In the genomic region with DNA sequence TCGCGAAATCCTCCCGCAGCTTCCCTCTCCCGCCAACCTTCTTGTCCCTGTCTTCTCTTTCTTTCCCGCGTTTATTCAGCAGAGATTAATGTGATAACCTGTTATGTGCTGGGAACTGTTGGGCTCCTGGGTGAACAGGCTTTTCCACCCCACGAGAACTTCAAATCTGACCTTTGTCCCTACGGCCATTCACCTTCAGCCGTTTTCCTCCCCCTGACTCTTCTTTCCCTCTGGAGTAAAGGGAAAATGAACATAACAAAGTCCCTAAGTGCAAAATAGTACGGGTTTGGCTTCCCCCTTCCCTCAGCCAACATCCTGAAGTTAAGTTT, we compare ENCODE assay signal across 8 cellular contexts. TPM values are rescaled to one million over a fixed set of nuclear protein-coding genes. Genes with fewer than 3 reads are reported as not detected.
DNase-seq lines count a peak whose midpoint lies in the region; TF ChIP-seq lines count a peak whose summit lies in the region.

No MANE protein-coding gene starts in this region.

- no peaks in the 10 kb centered on the region for H3K36me3 ChIP-seq in iPS DF 6.9 (ENCODE audit: control insufficient read depth, insufficient read depth, low read length)
- no peaks in the 10 kb centered on the region for H3K36me3 ChIP-seq in spleen

- no peak for TF ChIP-seq POLR2A in spleen (IDR thresholded peaks at IDR 0.05)

- H3K4me3 ChIP-seq in HFF-Myc (replicated peaks; ENCODE audit: low read depth, low read length): peak overlapping the region; percentile 47
- peak overlapping the region; percentile 54; the same call in 1 of the 2 replicates for H3K4me3 ChIP-seq in iPS DF 6.9 (ENCODE audit: low read length)
- peak overlapping the region; percentile 49 to 69 (median 60) for H3K4me3 ChIP-seq in spleen

- BruUV-seq in Calu3 (replicated peaks; lab: Mats Ljungman, UMichigan): TSS peak; percentile 61

- H3K4me1 ChIP-seq in iPS DF 6.9 (ENCODE audit: control insufficient read depth, insufficient read depth, low read length) (no peaks in the 10 kb centered on the region), spleen (peaks cover 0 to 29% (median 11%) of the 10 kb centered on the region in 6 donors)

- no CpG with 5 or more reads among the region's 10 CpGs for WGBS in iPS DF 6.9 (ENCODE audit: insufficient coverage, insufficient read length)
- WGBS in spleen, 5 donors: 1 to 7% (median 2%) methylated on average over 10 of the region's 10 CpGs

- H3K27ac Mint-ChIP-seq in Calu3 (ENCODE audit: unreplicated experiment): peak overlapping the region; percentile 99
- peak overlapping the region; percentile 81 for H3K27ac Mint-ChIP-seq in activated T-helper 2 cell treated with anti-CD3 and anti-CD28 coated beads, Interferon-gamma antibody, Interleukin-2, Interleukin-4, amounts not matched to agents 10 μg/mL and 5 μg/mL and 100 μg/mL, durations not matched to agents 14 hours and 24 hours and 36 hours

- H3K27me3 Mint-ChIP-seq in Calu3 (ENCODE audit: unreplicated experiment): peaks cover 8% of the 10 kb centered on the region
- peaks cover 7% of the 10 kb centered on the region for H3K27me3 Mint-ChIP-seq in activated T-helper 2 cell treated with anti-CD3 and anti-CD28 coated beads, Interferon-gamma antibody, Interleukin-2, Interleukin-4, amounts not matched to agents 10 μg/mL and 5 μg/mL and 100 μg/mL, durations not matched to agents 14 hours and 24 hours and 36 hours (ENCODE audit: low read depth)

- H3K4me1 Mint-ChIP-seq in Calu3 (ENCODE audit: low read depth, unreplicated experiment): peaks cover 15% of the 10 kb centered on the region
- H3K4me1 Mint-ChIP-seq in activated T-helper 2 cell treated with anti-CD3 and anti-CD28 coated beads, Interferon-gamma antibody, Interleukin-2, Interleukin-4, amounts not matched to agents 10 μg/mL and 5 μg/mL and 100 μg/mL, durations not matched to agents 14 hours and 24 hours and 36 hours (ENCODE audit: low read depth): peaks cover 10% of the 10 kb centered on the region

- peak overlapping the region; percentile 76 for H3K4me3 Mint-ChIP-seq in Calu3 (ENCODE audit: low read depth, unreplicated experiment)
- H3K4me3 Mint-ChIP-seq in activated T-helper 2 cell treated with anti-CD3 and anti-CD28 coated beads, Interferon-gamma antibody, Interleukin-2, Interleukin-4, amounts not matched to agents 10 μg/mL and 5 μg/mL and 100 μg/mL, durations not matched to agents 14 hours and 24 hours and 36 hours (ENCODE audit: low read depth): peak overlapping the region; percentile 81

- no peaks in the 10 kb centered on the region for H3K9me3 Mint-ChIP-seq in Calu3 (ENCODE audit: low read depth, unreplicated experiment)
- no peaks in the 10 kb centered on the region for H3K9me3 Mint-ChIP-seq in activated T-helper 2 cell treated with anti-CD3 and anti-CD28 coated beads, Interferon-gamma antibody, Interleukin-2, Interleukin-4, amounts not matched to agents 10 μg/mL and 5 μg/mL and 100 μg/mL, durations not matched to agents 14 hours and 24 hours and 36 hours

- H3K27me3 ChIP-seq in iPS DF 6.9 (ENCODE audit: control insufficient read depth, insufficient read depth, low read length) (no peaks in the 10 kb centered on the region), spleen (replicated peaks in 1 of 7) (no peaks in the 10 kb centered on the region)

- in situ Hi-C loops in ACHN (cut with HindIII; ENCODE audit: low pct_ligation_motif_present, low pct_unique_long_range_greater_than_20kb, low sequenced_read_pairs): no loop called here

- intact Hi-C loops in Calu3 (cut with micrococcal nuclease; ENCODE audit: unreplicated experiment): no loop called here
- intact Hi-C loops in activated T-helper 2 cell treated with anti-CD3 and anti-CD28 coated beads, Interferon-gamma antibody, Interleukin-2, Interleukin-4, amounts not matched to agents 10 μg/mL and 5 μg/mL and 100 μg/mL, durations not matched to agents 14 hours and 24 hours and 36 hours (cut with micrococcal nuclease): loop anchor here (1.0 to 2.0 kb wide), 2 partner anchors 15 to 26 kb away; partner anchors contain the start of gene KPNA2
- intact Hi-C loops in spleen (cut with DNase I; ENCODE audit: low total_unique reads): no loop called here

- CTCF ChIA-PET in Calu3 (lab: Charles Lee): interaction anchor here (1.4 to 1.5 kb wide), 2 partner anchors 10 to 13 kb away, joined by 3 to 5 read pairs; no protein-coding TSS in a partner anchor

- DNase-seq in Calu3 (no peak), HFF-Myc (ENCODE audit: extremely low read depth, low read depth) (no peak), iPS DF 6.9 (ENCODE audit: low read depth, low spot score) (no peak), spleen (no peak), NK-92 (lab: John Stamatoyannopoulos, UW; ENCODE audit: unreplicated experiment) (no peak), NCI-H510A (lab: John Stamatoyannopoulos, UW) (no peak), ACHN (no peak)
- DNase-seq in activated T-helper 2 cell treated with anti-CD3 and anti-CD28 coated beads, Interferon-gamma antibody, Interleukin-2, Interleukin-4, amounts not matched to agents 10 μg/mL and 5 μg/mL and 100 μg/mL, durations not matched to agents 14 hours and 24 hours and 36 hours (ENCODE audit: low spot score): no peak

- TF ChIP-seq CTCF in Calu3 (IDR thresholded peaks at IDR 0.05; ENCODE audit: unreplicated experiment) (no peak), HFF-Myc (IDR thresholded peaks at IDR 0.05; ENCODE audit: low read depth, low read length, missing control alignments) (no peak), spleen (IDR thresholded peaks at IDR 0.05 in 8 of 11, conservative IDR thresholded peaks at IDR 0.05 in 3 of 11) (no peak)

- H3K36me3 Mint-ChIP-seq in Calu3 (ENCODE audit: insufficient read depth, unreplicated experiment): peaks cover 19% of the 10 kb centered on the region
- H3K36me3 Mint-ChIP-seq in activated T-helper 2 cell treated with anti-CD3 and anti-CD28 coated beads, Interferon-gamma antibody, Interleukin-2, Interleukin-4, amounts not matched to agents 10 μg/mL and 5 μg/mL and 100 μg/mL, durations not matched to agents 14 hours and 24 hours and 36 hours (ENCODE audit: low read depth): no peaks in the 10 kb centered on the region

- H3K27ac ChIP-seq in iPS DF 6.9 (ENCODE audit: low read length): no peak overlapping the region
- H3K27ac ChIP-seq in spleen: peak overlapping the region; percentile 78 to 88 (median 83)

- H3K9me3 ChIP-seq in iPS DF 6.9 (ENCODE audit: control insufficient read depth, insufficient read depth, low read length): no peaks in the 10 kb centered on the region
- H3K9me3 ChIP-seq in spleen: no peaks in the 10 kb centered on the region

RNA-seq across cellular contexts. Expression of gene KPNA2, which starts 15.1 kb away (rescaled TPM):
- 188 and 209 TPM in 2 replicates for total RNA-seq in Calu3 (2022)
- total RNA-seq in activated T-helper 2 cell treated with anti-CD3 and anti-CD28 coated beads, Interferon-gamma antibody, Interleukin-2, Interleukin-4, amounts not matched to agents 10 μg/mL and 5 μg/mL and 100 μg/mL, durations not matched to agents 14 hours and 24 hours and 36 hours: 247 and 255 TPM in 2 replicates
- 10 to 100 TPM; 22.1 to 49.2 (median 38.5) TPM for total RNA-seq in spleen
- 10 to 100 TPM; 12.4 to 32.5 (median 31.4) TPM for polyA plus RNA-seq in spleen

RNA-seq across cellular contexts. Expression of gene C17orf58, which starts 24.1 kb away (rescaled TPM):
- total RNA-seq in Calu3 (2022) (10.3 and 11.8 TPM in 2 replicates), spleen (1 to 10 TPM; 2.5 to 9.3 (median 6.5) TPM)
- total RNA-seq in activated T-helper 2 cell treated with anti-CD3 and anti-CD28 coated beads, Interferon-gamma antibody, Interleukin-2, Interleukin-4, amounts not matched to agents 10 μg/mL and 5 μg/mL and 100 μg/mL, durations not matched to agents 14 hours and 24 hours and 36 hours: 22.7 and 23.0 TPM in 2 replicates
- 1 to 10 TPM; 4.7 to 8.2 (median 6.7) TPM for polyA plus RNA-seq in spleen
